Comparison of ENCODE assay signal across 9 cellular contexts in genomic region chr13:79307866-79308298, GRCh38.
DNase-seq lines count a peak whose midpoint lies in the region; ATAC-seq and TF ChIP-seq lines count a peak whose summit lies in the region.
"Had no signal": no experiment of that assay in that cellular context is flagged by ENCODE, and none has a peak within 500 bp of the region (broad histone marks: within the 10 kb centered on the region; RNA-seq: fewer than 3 reads in every experiment).

No MANE protein-coding gene starts in this region.

- H3K4ac ChIP-seq in neuronal stem cell (ENCODE audit: low read length) = no peak overlapping the region

- 38 to 59% (median 49%) methylated on average over 8 of the region's 8 CpGs for WGBS in adrenal gland, 4 donors
- WGBS in neuronal stem cell (ENCODE audit: extremely low coverage in 2 of 2, insufficient read length in 2 of 2, insufficient replicate concordance in 1 of 2), 2 donors = no CpG with 5 or more reads among the region's 8 CpGs

- TF ChIP-seq POLR2A in adrenal gland (IDR thresholded peaks at IDR 0.05) = no peak

- no peak overlapping the region for H4K91ac ChIP-seq in neuronal stem cell (ENCODE audit: low read depth, low read length, poor library complexity)

- no peaks in the 10 kb centered on the region for H3K36me3 ChIP-seq in adrenal gland (replicated peaks in 1 of 2)
- H3K36me3 ChIP-seq in neuronal stem cell (replicated peaks in 1 of 2; ENCODE audit: control insufficient read depth in 2 of 2, insufficient read depth in 2 of 2, low read length in 2 of 2) = peaks cover 0 to 7% of the 10 kb centered on the region in 2 donors

- H3K27me3 ChIP-seq in adrenal gland = no peaks in the 10 kb centered on the region
- no peaks in the 10 kb centered on the region for H3K27me3 ChIP-seq in neuronal stem cell (ENCODE audit: control insufficient read depth in 3 of 3, insufficient read depth in 3 of 3, low read depth in 1 of 3, low read length in 3 of 3)

- H3K9me3 ChIP-seq in adrenal gland (replicated peaks in 1 of 3) (peaks cover 0 to 6% (median 0%) of the 10 kb centered on the region in 3 donors), neuronal stem cell (replicated peaks in 1 of 2; ENCODE audit: control insufficient read depth in 2 of 2, insufficient read depth in 1 of 2, low read depth in 1 of 2, low read length in 2 of 2) (no peaks in the 10 kb centered on the region)

- H2BK15ac ChIP-seq in neuronal stem cell (ENCODE audit: low read length) = no peak overlapping the region

- no peak overlapping the region for H2BK5ac ChIP-seq in neuronal stem cell (ENCODE audit: low read length)

- no peak overlapping the region for H3K4me2 ChIP-seq in neuronal stem cell (ENCODE audit: insufficient read depth, low read length, poor library complexity, severe bottlenecking)

- ATAC-seq in GM19025 (IDR thresholded peaks at IDR 0.05; ENCODE audit: low read depth, unreplicated experiment) (peak; percentile 47), HG02885 (IDR thresholded peaks at IDR 0.05; ENCODE audit: poor library complexity, unreplicated experiment) (peak; percentile 93), HG03280 (IDR thresholded peaks at IDR 0.05; ENCODE audit: unreplicated experiment) (no peak)

- H3K18ac ChIP-seq in neuronal stem cell (ENCODE audit: low read length) = peak overlapping the region; percentile 88

- H3K4me1 ChIP-seq in adrenal gland (replicated peaks in 1 of 2) (peaks cover 0 to 20% of the 10 kb centered on the region in 2 donors), neuronal stem cell (ENCODE audit: control insufficient read depth in 2 of 2, insufficient read depth in 1 of 2, low read depth in 1 of 2, low read length in 2 of 2) (no peaks in the 10 kb centered on the region)

- H3K27ac ChIP-seq in adrenal gland (no peak overlapping the region), neuronal stem cell (replicated peaks; ENCODE audit: low read length) (no peak overlapping the region)

- H3K79me1 ChIP-seq in neuronal stem cell (ENCODE audit: low read depth, low read length) = no peaks in the 10 kb centered on the region

- no peak overlapping the region for H4K8ac ChIP-seq in neuronal stem cell (ENCODE audit: low read depth, low read length)

- H3K9ac ChIP-seq in neuronal stem cell (ENCODE audit: low read depth, low read length, poor library complexity) = no peak overlapping the region

- H2BK12ac ChIP-seq in neuronal stem cell (ENCODE audit: low read length) = no peak overlapping the region

- no peak for TF ChIP-seq CTCF in adrenal gland (IDR thresholded peaks at IDR 0.05)

- no peak overlapping the region for H3K14ac ChIP-seq in neuronal stem cell (ENCODE audit: low read length)

- DNase-seq in adrenal gland (peak in 5 of 7 donors; percentile 20 to 34 (median 25)), neuronal stem cell (ENCODE audit: low spot score) (no peak), medulla oblongata (ENCODE audit: extremely low spot score) (no peak), C1 segment of cervical spinal cord (lab: John Stamatoyannopoulos, UW) (no peak)
- DNase-seq in effector CD8-positive, alpha-beta T cell (lab: John Stamatoyannopoulos, UW) = no peak
- DNase-seq: NCI-H510A had no signal

- H3K4me3 ChIP-seq in adrenal gland = no peak overlapping the region
- H3K4me3 ChIP-seq in neuronal stem cell (ENCODE audit: low read length in 2 of 2) = no peak overlapping the region

- intact Hi-C loops in adrenal gland (cut with DNase I) = no loop called here

- peak overlapping the region; percentile 46 for H2AK5ac ChIP-seq in neuronal stem cell (ENCODE audit: low read depth, low read length)

- H2BK120ac ChIP-seq in neuronal stem cell (ENCODE audit: low read depth, low read length) = no peak overlapping the region

- no peak overlapping the region for H2AFZ ChIP-seq in neuronal stem cell (ENCODE audit: low read length)

- no peak overlapping the region for H3K23ac ChIP-seq in neuronal stem cell (ENCODE audit: low read depth, low read length, poor library complexity)

Comparison
In these comparisons a context has a peak if more than half of its experiments do, and no peak if none do; other contexts are left out.
1. DNase-seq: peak in adrenal gland (5 of 7); none in neuronal stem cell (single experiment), medulla oblongata (single experiment), C1 segment of cervical spinal cord (0 of 14) and effector CD8-positive, alpha-beta T cell (single experiment).